Comparison of ENCODE assay signal across 26 cellular contexts in the genomic region with DNA sequence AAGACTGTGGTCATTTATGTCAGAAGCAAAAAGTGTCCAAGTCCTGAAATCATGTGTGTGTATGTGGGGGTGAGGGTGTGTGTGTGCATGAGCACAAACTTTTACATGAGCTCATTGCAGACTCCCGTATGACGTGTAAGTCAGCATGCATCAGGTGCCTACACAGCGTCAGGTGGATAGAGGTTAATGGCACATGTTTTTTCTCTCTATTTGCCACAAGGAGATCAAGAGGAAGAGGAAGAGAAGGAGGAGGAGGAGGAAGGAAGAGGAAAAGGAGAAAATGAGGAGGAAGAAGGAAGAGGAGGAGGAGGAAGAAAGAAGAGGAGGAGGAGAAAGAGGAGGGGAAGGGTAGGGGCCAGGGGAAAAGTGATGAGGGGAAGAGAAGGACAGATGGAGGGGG.
DNase-seq lines count a peak whose midpoint lies in the region; ATAC-seq, FAIRE-seq and TF ChIP-seq lines count a peak whose summit lies in the region.
"Had no signal": no experiment of that assay in that cellular context is flagged by ENCODE, and none has a peak within 500 bp of the region (broad histone marks: within the 10 kb centered on the region; RNA-seq: fewer than 3 reads in every experiment).

No MANE protein-coding gene starts in this region.

- FAIRE-seq in HepG2 (lab: Jason Lieb, UNC), result no peak
- FAIRE-seq in HTR-8/SVneo (lab: Jason Lieb, UNC), result peak; percentile 26
- FAIRE-seq: A549, GM12878, GM12892, GM18507 had no signal

- H3K4me1 Mint-ChIP-seq in CD4-positive, alpha-beta T cell (ENCODE audit: low read depth), result no peaks in the 10 kb centered on the region
- H3K4me1 Mint-ChIP-seq: B cell; CD4-positive, alpha-beta memory T cell; CD8-positive, alpha-beta memory T cell had no signal

- H3K9me3 Mint-ChIP-seq in CD4-positive, alpha-beta T cell, result no peaks in the 10 kb centered on the region
- H3K9me3 Mint-ChIP-seq: CD4-positive, alpha-beta memory T cell; CD8-positive, alpha-beta memory T cell had no signal

- H3K27me3 Mint-ChIP-seq in CD4-positive, alpha-beta T cell, result peaks cover 13% of the 10 kb centered on the region

- no peak overlapping the region for H3K27ac Mint-ChIP-seq in CD4-positive, alpha-beta T cell
- H3K27ac Mint-ChIP-seq: B cell; CD4-positive, alpha-beta memory T cell; CD8-positive, alpha-beta memory T cell had no signal

- TF ChIP-seq POLR2A in HepG2 (IDR thresholded peaks at IDR 0.05; ENCODE audit: insufficient read depth in 1 of 2, low read depth in 2 of 2, low read length in 2 of 2) (no peak), right lobe of liver (IDR thresholded peaks at IDR 0.05) (no peak)

- no peak for TF ChIP-seq RAD21 in HepG2 (CRISPR knock-in tag; IDR thresholded peaks at IDR 0.05)

- POLR2A ChIA-PET in HepG2 (lab: Yijun Ruan, JAX), result no interaction called here
- POLR2A ChIA-PET in CD4-positive, alpha-beta T cell (lab: Charles Lee), result no interaction called here

- no peaks in the 10 kb centered on the region for H3K4me1 ChIP-seq in HepG2 (ENCODE audit: insufficient read depth, low read length)
- H3K4me1 ChIP-seq in right lobe of liver, result no peaks in the 10 kb centered on the region
- H3K4me1 ChIP-seq: A549; BLaER1 treated with 17β-estradiol and CSF1 and Interleukin-3, amounts not matched to agents 10 nM and 100 nM had no signal

- H3K36me3 ChIP-seq in HepG2 (replicated peaks in 1 of 2; ENCODE audit: control insufficient read depth in 1 of 2, insufficient read depth in 2 of 2, low read length in 2 of 2) (no peaks in the 10 kb centered on the region), right lobe of liver (no peaks in the 10 kb centered on the region)
- H3K36me3 ChIP-seq: BLaER1 treated with 17β-estradiol and CSF1 and Interleukin-3, amounts not matched to agents 10 nM and 100 nM had no signal

- H3K4me2 ChIP-seq in HepG2 (ENCODE audit: low read depth, low read length), result no peak overlapping the region
- H3K4me2 ChIP-seq: A549; BLaER1 treated with 17β-estradiol and CSF1 and Interleukin-3, amounts not matched to agents 10 nM and 100 nM had no signal

- H3K9ac ChIP-seq in HepG2 (ENCODE audit: insufficient read depth, low read depth, low read length), result no peak overlapping the region
- H3K9ac ChIP-seq: BLaER1 treated with 17β-estradiol and CSF1 and Interleukin-3, amounts not matched to agents 10 nM and 100 nM had no signal

- in situ Hi-C loops in HepG2 (cut with HindIII; ENCODE audit: extremely low pct_ligation_motif_present, low pct_unique_long_range_greater_than_20kb), result no loop called here

- intact Hi-C loops in HepG2 (cut with micrococcal nuclease; ENCODE audit: unreplicated experiment), result no loop called here
- intact Hi-C loops in right lobe of liver (cut with DNase I), result no loop called here
- intact Hi-C loops in CD4-positive, alpha-beta T cell (cut with DNase I, micrococcal nuclease), result no loop called here

- H2AFZ ChIP-seq in HepG2 (ENCODE audit: low read length), result no peak overlapping the region

- no TSS peak for BruUV-seq in HepG2 (replicated peaks; lab: Mats Ljungman, UMichigan)

- 77% methylated on average over 3 of the region's 3 CpGs for WGBS in HepG2 (ENCODE audit: low lambda C conversion rate)
- 91% methylated on average over 3 of the region's 3 CpGs for WGBS in right lobe of liver (ENCODE audit: insufficient coverage, low coverage, low lambda C conversion rate, missing lambda C conversion rate)

- TF ChIP-seq CTCF in HepG2 (CRISPR knock-in tag; IDR thresholded peaks at IDR 0.05) (no peak), right lobe of liver (IDR thresholded peaks at IDR 0.05) (no peak), coronary artery (IDR thresholded peaks at IDR 0.05) (no peak)
- TF ChIP-seq CTCF in CD4-positive, alpha-beta T cell (IDR thresholded peaks at IDR 0.05), result no peak

- H3K9me3 ChIP-seq in HepG2 (ENCODE audit: low read length) (no peaks in the 10 kb centered on the region), right lobe of liver (no peaks in the 10 kb centered on the region)
- no peaks in the 10 kb centered on the region for H3K9me3 ChIP-seq in CD4-positive, alpha-beta T cell (ENCODE audit: control insufficient read depth, low read length)
- H3K9me3 ChIP-seq: A549; BLaER1 treated with 17β-estradiol and CSF1 and Interleukin-3, amounts not matched to agents 10 nM and 100 nM had no signal

- no peaks in the 10 kb centered on the region for H3K79me2 ChIP-seq in HepG2 (ENCODE audit: insufficient read depth, low read length)

- no peak for ATAC-seq in HepG2
- ATAC-seq in right lobe of liver, result no peak
- ATAC-seq in CD4-positive, alpha-beta T cell (ENCODE audit: poor library complexity), result no peak
- ATAC-seq: A549, GM12878 had no signal

- no peak overlapping the region for H3K4me3 Mint-ChIP-seq in CD4-positive, alpha-beta T cell
- H3K4me3 Mint-ChIP-seq: B cell; CD4-positive, alpha-beta memory T cell; CD8-positive, alpha-beta memory T cell had no signal

- DNase-seq in HepG2 (ENCODE audit: low spot score) (no peak), right lobe of liver (no peak), HTR-8/SVneo (ENCODE audit: insufficient read length, low spot score) (no peak), coronary artery (ENCODE audit: low spot score) (peak; percentile 26), occipital lobe (lab: John Stamatoyannopoulos, UW) (no peak), NK-92 (lab: John Stamatoyannopoulos, UW; ENCODE audit: unreplicated experiment) (no peak)
- no peak for DNase-seq in CD4-positive, alpha-beta T cell
- DNase-seq: AML-193; CD4-positive, alpha-beta memory T cell; CD8-positive, alpha-beta memory T cell; COR-L47; DMS 273 treated with DMSO at 0.1 percent for 48 hours; DMS153; DMS53; DMS79; DND-41; EL; GDM1 had no signal

- no peak overlapping the region for H3K4me3 ChIP-seq in HepG2 (replicated peaks in 1 of 3; ENCODE audit: insufficient read depth in 1 of 3, low read depth in 2 of 3, low read length in 3 of 3)
- no peak overlapping the region for H3K4me3 ChIP-seq in right lobe of liver
- H3K4me3 ChIP-seq in coronary artery, result no peak overlapping the region
- H3K4me3 ChIP-seq: A549; BLaER1 treated with 17β-estradiol and CSF1 and Interleukin-3, amounts not matched to agents 10 nM and 100 nM; GM12878 had no signal

- H3K27ac ChIP-seq in HepG2 (ENCODE audit: extremely low read length, insufficient read depth, low read length) (no peak overlapping the region), right lobe of liver (no peak overlapping the region), coronary artery (no peak overlapping the region)
- H3K27ac ChIP-seq in CD4-positive, alpha-beta T cell (ENCODE audit: low read depth, low read length), result no peak overlapping the region
- H3K27ac ChIP-seq: 22Rv1; A549; BLaER1 treated with 17β-estradiol and CSF1 and Interleukin-3, amounts not matched to agents 10 nM and 100 nM; C4-2B had no signal

- TF ChIP-seq EP300 in HepG2 (IDR thresholded peaks at IDR 0.05; ENCODE audit: low read depth in 2 of 2, low read length in 2 of 2) (no peak), HepG2 (CRISPR knock-in tag; IDR thresholded peaks at IDR 0.05; ENCODE audit: borderline replicate concordance) (no peak)

- H4K20me1 ChIP-seq in HepG2 (ENCODE audit: insufficient read depth, low read length), result no peaks in the 10 kb centered on the region
- H4K20me1 ChIP-seq: BLaER1 treated with 17β-estradiol and CSF1 and Interleukin-3, amounts not matched to agents 10 nM and 100 nM had no signal

- H3K27me3 ChIP-seq in HepG2 (ENCODE audit: control insufficient read depth in 1 of 2, insufficient read depth in 2 of 2, low read length in 2 of 2) (peaks cover 0 to 2% of the 10 kb centered on the region in 2 experiments; a peak in 2 of 5 replicates), right lobe of liver (no peaks in the 10 kb centered on the region)
- H3K27me3 ChIP-seq in CD4-positive, alpha-beta T cell (ENCODE audit: control insufficient read depth, insufficient read depth, low read length), result peaks cover 7% of the 10 kb centered on the region
- H3K27me3 ChIP-seq: BLaER1 treated with 17β-estradiol and CSF1 and Interleukin-3, amounts not matched to agents 10 nM and 100 nM had no signal

- no peaks in the 10 kb centered on the region for H3K36me3 Mint-ChIP-seq in CD4-positive, alpha-beta T cell (ENCODE audit: low read depth)
- H3K36me3 Mint-ChIP-seq: CD4-positive, alpha-beta memory T cell; CD8-positive, alpha-beta memory T cell had no signal

- CTCF ChIA-PET in HepG2 (lab: Yijun Ruan, JAX; ENCODE audit: low intra/inter-chr PET ratio, low total read pairs), result no interaction called here
- CTCF ChIA-PET in CD4-positive, alpha-beta T cell (lab: Charles Lee), result no interaction called here

TF ChIP-seq in HepG2, 621 proteins besides CTCF, POLR2A, EP300 and RAD21:
- TF ChIP-seq SMAD3 (CRISPR knock-in tag; IDR thresholded peaks at IDR 0.05), result no peak
- 0 out of 2 replicates have a peak, but pooled peaks have one; percentile 30 for TF ChIP-seq ATM (IDR thresholded peaks at IDR 0.05; ENCODE audit: borderline replicate concordance)
- TF ChIP-seq TFDP1 (CRISPR knock-in tag; IDR thresholded peaks at IDR 0.05; ENCODE audit: borderline replicate concordance), result no peak
- TF ChIP-seq MNT (IDR thresholded peaks at IDR 0.05), result peak; percentile 60
- TF ChIP-seq FOXA1 (IDR thresholded peaks at IDR 0.05), result peak; percentile 42; the same call in 1 of the 2 replicates
- TF ChIP-seq FOXA1 (CRISPR knock-in tag; IDR thresholded peaks at IDR 0.05), result no peak
